Comparison of ENCODE assay signal across 18 cellular contexts in genomic region chr13:75931116-75931515, GRCh38.
"Had no signal": no experiment of that assay in that cellular context is flagged by ENCODE, and none has a peak within 500 bp of the region (broad histone marks: within the 10 kb centered on the region; RNA-seq: fewer than 3 reads in every experiment).

No MANE protein-coding gene starts in this region.

- H3K4me3 Mint-ChIP-seq: activated naive CD8-positive, alpha-beta T cell treated with anti-CD3 and anti-CD28 coated beads, Interleukin-2, amount 50 U/mL, for 24 hours; activated T-helper 17 cell treated with anti-CD3 and anti-CD28 coated beads, Interleukin-2, amount 50 U/mL, for 72 hours; mesothelial cell of epicardium had no signal

- H3K9me3 Mint-ChIP-seq: activated naive CD8-positive, alpha-beta T cell treated with anti-CD3 and anti-CD28 coated beads, Interleukin-2, amount 50 U/mL, for 24 hours had no signal

- H3K27ac ChIP-seq: body of pancreas, coronary artery, esophagus muscularis mucosa, psoas muscle, right lobe of liver, stomach, thoracic aorta had no signal

- ATAC-seq: activated naive CD8-positive, alpha-beta T cell treated with anti-CD3 and anti-CD28 coated beads, Interleukin-2, amount 50 U/mL, for 24 hours; activated T-helper 17 cell treated with anti-CD3 and anti-CD28 coated beads, Interleukin-2, amount 50 U/mL, for 72 hours; body of pancreas; psoas muscle; right lobe of liver had no signal

- H3K27ac Mint-ChIP-seq: activated naive CD8-positive, alpha-beta T cell treated with anti-CD3 and anti-CD28 coated beads, Interleukin-2, amount 50 U/mL, for 24 hours; activated T-helper 17 cell treated with anti-CD3 and anti-CD28 coated beads, Interleukin-2, amount 50 U/mL, for 72 hours; mesothelial cell of epicardium had no signal

- H3K9me3 ChIP-seq: body of pancreas, esophagus muscularis mucosa, psoas muscle, right lobe of liver, thoracic aorta had no signal

- H3K27me3 ChIP-seq: body of pancreas, esophagus muscularis mucosa, right lobe of liver, stomach had no signal

- H3K36me3 ChIP-seq: esophagus muscularis mucosa, right lobe of liver, stomach, thoracic aorta had no signal

- H3K4me3 ChIP-seq: body of pancreas, coronary artery, esophagus muscularis mucosa, psoas muscle, right lobe of liver, stomach, thoracic aorta had no signal

- H3K36me3 Mint-ChIP-seq: mesothelial cell of epicardium had no signal

- DNase-seq: activated CD4-positive, alpha-beta T cell treated with anti-CD3 and anti-CD28 coated beads, Interleukin-2, amount 50 U/mL, for 4 hours; activated CD4-positive, CD25-positive, alpha-beta regulatory T cell treated with anti-CD3 and anti-CD28 coated beads, Interleukin-2, amount 50 U/mL, for 72 hours; activated naive CD4-positive, alpha-beta T cell treated with Interleukin-2 at 50 U/mL for 16 hours; activated naive CD8-positive, alpha-beta T cell treated with anti-CD3 and anti-CD28 coated beads, Interleukin-2, amount 50 U/mL, for 24 hours; body of pancreas; caudate nucleus; effector CD4-positive, alpha-beta T cell; glutamatergic neuron; kidney glomerular epithelial cell; psoas muscle; right lobe of liver; stimulated activated CD4-positive, alpha-beta T cell treated with anti-CD3 and anti-CD28 coated beads, Interleukin-2, amount 100 ng/mL, for 24 hours; stomach had no signal

- H3K4me1 ChIP-seq: body of pancreas, psoas muscle, right lobe of liver, stomach had no signal

- H3K4me1 Mint-ChIP-seq: activated naive CD8-positive, alpha-beta T cell treated with anti-CD3 and anti-CD28 coated beads, Interleukin-2, amount 50 U/mL, for 24 hours; activated T-helper 17 cell treated with anti-CD3 and anti-CD28 coated beads, Interleukin-2, amount 50 U/mL, for 72 hours had no signal
